15 cellular contexts compared by ENCODE assay signal in genomic region chr6:33981861-33982260, GRCh38.
DNase-seq lines count a peak whose midpoint lies in the region; ATAC-seq, FAIRE-seq and TF ChIP-seq lines count a peak whose summit lies in the region.
"Had no signal": no experiment of that assay in that cellular context is flagged by ENCODE, and none has a peak within 500 bp of the region (broad histone marks: within the 10 kb centered on the region; RNA-seq: fewer than 3 reads in every experiment).

No MANE protein-coding gene starts in this region.

- H2BK15ac ChIP-seq in H1 (ENCODE audit: low read length): no peak overlapping the region

- H3K36me3 Mint-ChIP-seq in activated CD8-positive, alpha-beta memory T cell treated with anti-CD3 and anti-CD28 coated beads, Interleukin-2, amount 10 ng/mL, durations not matched to agents 7 days and 5 days: no peaks in the 10 kb centered on the region
- H3K36me3 Mint-ChIP-seq: CD4-positive, alpha-beta memory T cell had no signal

- no peak overlapping the region for H3K18ac ChIP-seq in H1 (ENCODE audit: extremely low read depth, low read length)

- no peak overlapping the region for H2BK120ac ChIP-seq in H1 (replicated peaks; ENCODE audit: low read depth, low read length)

- H3K27me3 ChIP-seq in WERI-Rb-1 (ENCODE audit: insufficient read depth, low read depth, severe bottlenecking) (no peaks in the 10 kb centered on the region), H1 (replicated peaks in 1 of 4; ENCODE audit: control insufficient read depth in 3 of 4, extremely low read depth in 1 of 4, insufficient read depth in 3 of 4, low read length in 3 of 4) (peaks cover 0 to 3% (median 1%) of the 10 kb centered on the region in 4 experiments; a peak in 2 of 7 replicates), spleen (replicated peaks in 1 of 7) (peaks cover 0 to 14% (median 2%) of the 10 kb centered on the region in 7 donors)

- no peak overlapping the region for H2AK5ac ChIP-seq in H1 (ENCODE audit: low read depth, low read length)

- no peak overlapping the region for H4K8ac ChIP-seq in H1 (ENCODE audit: extremely low read depth, insufficient read depth, low read length)

- no peak for TF ChIP-seq EP300 in H1 (IDR thresholded peaks at IDR 0.05; ENCODE audit: borderline replicate concordance in 1 of 2, low read depth in 2 of 2, low read length in 2 of 2)

- 0 out of 2 replicates have a peak overlapping the region, but pooled peaks have one; percentile 56 for H2BK20ac ChIP-seq in H1 (ENCODE audit: low read length)

- TF ChIP-seq CTCF in WERI-Rb-1 (IDR thresholded peaks at IDR 0.05; ENCODE audit: low read depth, low read length) (no peak), H1 (IDR thresholded peaks at IDR 0.05; ENCODE audit: control extremely low read depth in 1 of 3, insufficient read depth in 1 of 3, low read depth in 1 of 3, low read length in 3 of 3) (no peak), spleen (IDR thresholded peaks at IDR 0.05 in 8 of 11, conservative IDR thresholded peaks at IDR 0.05 in 3 of 11) (no peak)

- H3K23me2 ChIP-seq in H1 (ENCODE audit: low read depth, low read length): no peaks in the 10 kb centered on the region

- no peak overlapping the region for H2BK5ac ChIP-seq in H1 (ENCODE audit: low read depth, low read length)

- CTCF ChIA-PET in activated CD8-positive, alpha-beta memory T cell treated with anti-CD3 and anti-CD28 coated beads, Interleukin-2, amount 10 ng/mL, durations not matched to agents 7 days and 5 days (lab: Charles Lee): no interaction called here
- CTCF ChIA-PET in H1 (lab: Charles Lee; ENCODE audit: partially characterized antibody): interaction anchor here (0.8 to 3.3 kb wide), 8 partner anchors 10 to 282 kb away, joined by 3 to 15 read pairs (median 4); no protein-coding TSS in a partner anchor

- no peak for FAIRE-seq in H1 (lab: Jason Lieb, UNC)
- FAIRE-seq: GM12878, GM18507 had no signal

- no peak overlapping the region for H3K4ac ChIP-seq in H1 (replicated peaks; ENCODE audit: insufficient read length, low read depth, low read length)

- H3K14ac ChIP-seq in H1 (ENCODE audit: insufficient read length): no peak overlapping the region

- no peak overlapping the region for H4K5ac ChIP-seq in H1 (ENCODE audit: insufficient read length, low read depth, low read length)

- no peak overlapping the region for H3K56ac ChIP-seq in H1 (replicated peaks; ENCODE audit: insufficient read length, low read depth, low read length)

- no peak overlapping the region for H2AFZ ChIP-seq in H1 (ENCODE audit: low read length)
- H2AFZ ChIP-seq: GM23248 had no signal

- no peaks in the 10 kb centered on the region for H3K79me1 ChIP-seq in H1 (ENCODE audit: low read depth, low read length)

- peaks cover 10% of the 10 kb centered on the region for H3K4me1 Mint-ChIP-seq in activated CD8-positive, alpha-beta memory T cell treated with anti-CD3 and anti-CD28 coated beads, Interleukin-2, amount 10 ng/mL, durations not matched to agents 7 days and 5 days

- H3K9me3 ChIP-seq in WERI-Rb-1 (ENCODE audit: severe bottlenecking) (peaks cover 3% of the 10 kb centered on the region), H1 (ENCODE audit: insufficient read depth in 2 of 2, low read depth in 1 of 2, low read length in 1 of 2) (no peaks in the 10 kb centered on the region), spleen (no peaks in the 10 kb centered on the region)

- WGBS in H1 (ENCODE audit: extremely low coverage in 1 of 2, insufficient coverage in 1 of 2, insufficient read length in 1 of 2, insufficient replicate concordance in 2 of 2, low coverage in 1 of 2, low lambda C conversion rate in 2 of 2, missing lambda C conversion rate in 1 of 2), 2 experiments: 78% methylated on average over 4 of the region's 4 CpGs; no CpG with 5 or more reads in 1 of the 2 experiments
- 86 to 95% (median 86%) methylated on average over 4 of the region's 4 CpGs for WGBS in spleen, 5 donors

- POLR2A ChIA-PET in H1 (lab: Charles Lee; ENCODE audit: partially characterized antibody): no interaction called here

- no peak for ATAC-seq in activated CD8-positive, alpha-beta memory T cell treated with anti-CD3 and anti-CD28 coated beads, Interleukin-2, amount 10 ng/mL, durations not matched to agents 7 days and 5 days
- ATAC-seq: GM12878 had no signal

- no peak overlapping the region for H3K23ac ChIP-seq in H1 (ENCODE audit: insufficient read length)

- no peak overlapping the region for H4K91ac ChIP-seq in H1 (replicated peaks; ENCODE audit: insufficient read length, low read length)

- no peak overlapping the region for H3K9ac ChIP-seq in H1 (replicated peaks in 1 of 4; ENCODE audit: extremely low read depth in 1 of 4, low read depth in 3 of 4, low read length in 3 of 4)
- H3K9ac ChIP-seq: GM23248 had no signal

- TF ChIP-seq POLR2A in H1 (IDR thresholded peaks at IDR 0.05; ENCODE audit: control extremely low read depth in 1 of 2, low read depth in 2 of 2, low read length in 2 of 2) (no peak), spleen (IDR thresholded peaks at IDR 0.05) (no peak)

- no peak overlapping the region for H3K4me3 Mint-ChIP-seq in activated CD8-positive, alpha-beta memory T cell treated with anti-CD3 and anti-CD28 coated beads, Interleukin-2, amount 10 ng/mL, durations not matched to agents 7 days and 5 days
- H3K4me3 Mint-ChIP-seq: CD4-positive, alpha-beta memory T cell had no signal

- peak overlapping the region; percentile 95 for H3K27ac ChIP-seq in WERI-Rb-1
- no peak overlapping the region for H3K27ac ChIP-seq in H1 (ENCODE audit: low read depth, low read length)
- no peak overlapping the region for H3K27ac ChIP-seq in spleen
- H3K27ac ChIP-seq: GM23248 had no signal

- H3K79me2 ChIP-seq in H1 (ENCODE audit: control insufficient read depth in 1 of 2, insufficient read depth in 2 of 2, low read length in 2 of 2): no peaks in the 10 kb centered on the region

- TF ChIP-seq RAD21 in H1 (IDR thresholded peaks at IDR 0.05 in 1 of 2, conservative IDR thresholded peaks at IDR 0.05 in 1 of 2; ENCODE audit: low read depth in 2 of 2, low read length in 2 of 2): no peak

- H2BK12ac ChIP-seq in H1 (ENCODE audit: low read depth, low read length): no peak overlapping the region

- H3K9me3 Mint-ChIP-seq in activated CD8-positive, alpha-beta memory T cell treated with anti-CD3 and anti-CD28 coated beads, Interleukin-2, amount 10 ng/mL, durations not matched to agents 7 days and 5 days (ENCODE audit: low read depth): no peaks in the 10 kb centered on the region
- H3K9me3 Mint-ChIP-seq: CD4-positive, alpha-beta memory T cell had no signal

- H3K27ac Mint-ChIP-seq in activated CD8-positive, alpha-beta memory T cell treated with anti-CD3 and anti-CD28 coated beads, Interleukin-2, amount 10 ng/mL, durations not matched to agents 7 days and 5 days: no peak overlapping the region
- H3K27ac Mint-ChIP-seq: CD4-positive, alpha-beta memory T cell had no signal

- H3K36me3 ChIP-seq in WERI-Rb-1: no peaks in the 10 kb centered on the region
- no peaks in the 10 kb centered on the region for H3K36me3 ChIP-seq in H1 (ENCODE audit: control insufficient read depth in 2 of 4, insufficient read depth in 4 of 4, low read length in 3 of 4)
- H3K36me3 ChIP-seq in spleen: no peaks in the 10 kb centered on the region

- DNase-seq in activated CD8-positive, alpha-beta memory T cell treated with anti-CD3 and anti-CD28 coated beads, Interleukin-2, amount 50 U/mL, for 4 hours: peak; percentile 4
- DNase-seq in activated CD8-positive, alpha-beta memory T cell treated with anti-CD3 and anti-CD28 coated beads, Interleukin-2, amount 10 ng/mL, durations not matched to agents 7 days and 5 days: no peak
- DNase-seq in WERI-Rb-1 (peak; percentile 9), H1 (ENCODE audit: low read depth in 1 of 2, low spot score in 2 of 2) (no peak), spleen (peak; percentile 37), SIG-M5 treated with dmso at 0.1 percent for 504 hours (lab: John Stamatoyannopoulos, UW; ENCODE audit: unreplicated experiment) (no peak)
- DNase-seq in central memory CD4-positive, alpha-beta T cell: no peak
- no peak for DNase-seq in activated naive CD4-positive, alpha-beta T cell treated with anti-CD3 and anti-CD28 coated beads, Interleukin-2, amount 50 U/mL, for 16 hours
- DNase-seq: ACHN; C1 segment of cervical spinal cord; CD4-positive, alpha-beta memory T cell; DMS79; GM23248 had no signal

- no peaks in the 10 kb centered on the region for H4K20me1 ChIP-seq in H1 (replicated peaks in 1 of 2; ENCODE audit: control insufficient read depth in 1 of 2, insufficient read depth in 2 of 2, low read length in 2 of 2)

- H3K4me1 ChIP-seq in H1 (replicated peaks in 1 of 4; ENCODE audit: control insufficient read depth in 3 of 4, insufficient read depth in 4 of 4, low read length in 3 of 4) (peaks cover 0 to 9% (median 4%) of the 10 kb centered on the region in 4 experiments; a peak in 2 of 7 replicates), spleen (peaks cover 0 to 9% (median 3%) of the 10 kb centered on the region in 6 donors)

- H3K4me3 ChIP-seq in WERI-Rb-1 (ENCODE audit: low read depth, low read length) (no peak overlapping the region), H1 (ENCODE audit: extremely low read depth in 1 of 4, insufficient read depth in 2 of 4, low read depth in 3 of 4, low read length in 4 of 4) (no peak overlapping the region), spleen (no peak overlapping the region)
- H3K4me3 ChIP-seq: GM12878, GM23248 had no signal

- peaks cover 14% of the 10 kb centered on the region for H3K27me3 Mint-ChIP-seq in activated CD8-positive, alpha-beta memory T cell treated with anti-CD3 and anti-CD28 coated beads, Interleukin-2, amount 10 ng/mL, durations not matched to agents 7 days and 5 days

- H3K4me2 ChIP-seq in H1 (ENCODE audit: insufficient read depth in 1 of 2, low read depth in 2 of 2, low read length in 2 of 2): no peak overlapping the region

- intact Hi-C loops in spleen (cut with DNase I; ENCODE audit: low total_unique reads): no loop called here

TF ChIP-seq in H1, 55 proteins besides CTCF, POLR2A, EP300 and RAD21 (continues in another document):
- TF ChIP-seq ZNF274 (IDR thresholded peaks at IDR 0.05; ENCODE audit: borderline replicate concordance, extremely low read depth, low read length) (no peak), ASH2L (IDR thresholded peaks at IDR 0.05; ENCODE audit: low read length) (no peak), PHF8 (conservative IDR thresholded peaks at IDR 0.05; ENCODE audit: low read depth, low read length) (no peak), FOSL1 (IDR thresholded peaks at IDR 0.05; ENCODE audit: insufficient read depth, low read depth, low read length) (no peak), ATF3 (IDR thresholded peaks at IDR 0.05; ENCODE audit: insufficient read depth, low read depth, low read length) (no peak), BACH1 (IDR thresholded peaks at IDR 0.05; ENCODE audit: low read length) (no peak)

Comparison
In these comparisons a context has a peak if more than half of its experiments do, and no peak if none do; other contexts are left out.
1. DNase-seq: peak in activated CD8-positive, alpha-beta memory T cell treated with anti-CD3 and anti-CD28 coated beads, Interleukin-2, amount 50 U/mL, for 4 hours (single experiment), WERI-Rb-1 (single experiment) and spleen (single experiment); none in activated CD8-positive, alpha-beta memory T cell treated with anti-CD3 and anti-CD28 coated beads, Interleukin-2, amount 10 ng/mL, durations not matched to agents 7 days and 5 days (single experiment), H1 (0 of 2), central memory CD4-positive, alpha-beta T cell (single experiment), activated naive CD4-positive, alpha-beta T cell treated with anti-CD3 and anti-CD28 coated beads, Interleukin-2, amount 50 U/mL, for 16 hours (single experiment) and SIG-M5 treated with dmso at 0.1 percent for 504 hours (single experiment).